ENCODE assay signal across 30 cellular contexts in the genomic region with DNA sequence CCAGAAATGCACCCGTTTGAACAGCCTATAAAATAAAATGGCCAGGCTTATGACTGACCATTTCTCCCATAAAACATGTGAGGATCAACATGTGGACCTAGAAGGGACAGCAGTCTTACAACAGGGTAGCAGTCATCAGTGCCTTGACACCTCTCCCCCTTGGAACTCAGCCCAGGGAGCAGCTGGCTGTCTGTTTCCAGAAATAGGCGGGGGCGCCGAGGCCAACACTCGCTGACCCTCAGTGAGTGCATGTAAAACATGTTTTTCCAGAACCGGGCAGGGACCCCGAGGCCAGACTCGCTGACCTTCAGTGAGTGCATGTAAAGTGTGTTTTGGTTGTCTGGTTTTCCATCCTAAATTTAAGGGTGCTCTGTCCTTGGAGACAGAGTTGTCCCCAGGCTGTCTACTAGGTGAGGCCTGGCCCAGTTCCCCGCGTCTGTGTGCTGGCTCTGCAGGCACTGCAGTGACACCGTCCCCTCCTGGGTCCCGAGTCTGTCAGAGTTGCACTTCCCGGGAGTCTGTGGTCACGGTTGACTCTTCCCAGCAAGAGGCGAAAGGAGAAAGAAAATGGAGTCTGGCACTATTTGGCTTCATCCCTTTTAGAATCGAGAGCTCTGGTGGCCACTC. TPM values are rescaled to one million over a fixed set of nuclear protein-coding genes. Genes with fewer than 3 reads are reported as not detected.
DNase-seq lines count a peak whose midpoint lies in the region; ATAC-seq and TF ChIP-seq lines count a peak whose summit lies in the region.
"Had no signal": no experiment of that assay in that cellular context is flagged by ENCODE, and none has a peak within 500 bp of the region (broad histone marks: within the 10 kb centered on the region; RNA-seq: fewer than 3 reads in every experiment).

No MANE protein-coding gene starts in this region.

- H3K27me3 Mint-ChIP-seq in activated CD4-positive, alpha-beta memory T cell treated with anti-CD3 and anti-CD28 coated beads for 36 hours: no peaks in the 10 kb centered on the region
- H3K27me3 Mint-ChIP-seq: activated B cell treated with CpG ODN at 0.5 μM for 24 hours; activated CD4-positive, alpha-beta T cell treated with anti-CD3 and anti-CD28 coated beads, Interleukin-2, amount 10 ng/mL, durations not matched to agents 7 days and 5 days; activated CD8-positive, alpha-beta memory T cell treated with anti-CD3 and anti-CD28 coated beads, Interleukin-2, amount 10 ng/mL, durations not matched to agents 7 days and 5 days; activated naive CD8-positive, alpha-beta T cell treated with anti-CD3 and anti-CD28 coated beads, Interleukin-2, amount 10 ng/mL, durations not matched to agents 7 days and 5 days; IgD-negative memory B cell; memory B cell had no signal

- no peaks in the 10 kb centered on the region for H3K9me3 ChIP-seq in psoas muscle
- H3K9me3 ChIP-seq: ascending aorta had no signal

- POLR2A ChIA-PET in activated CD4-positive, alpha-beta memory T cell treated with anti-CD3 and anti-CD28 coated beads for 36 hours (lab: Charles Lee): no interaction called here

- DNase-seq in ELF-1 (ENCODE audit: low read depth, low spot score) (peak; percentile 53), Right ventricle myocardium superior (peak; percentile 81), left colon (no peak), psoas muscle (peak; percentile 78 to 88), DMS 273 treated with DMSO at 0.1 percent for 48 hours (lab: John Stamatoyannopoulos, UW) (no peak), NCI-H2081 treated with DMSO at 0.1 percent for 48 hours (lab: John Stamatoyannopoulos, UW) (no peak)
- DNase-seq in activated CD8-positive, alpha-beta memory T cell treated with anti-CD3 and anti-CD28 coated beads for 24 hours: no peak
- DNase-seq in activated CD4-positive, alpha-beta memory T cell treated with anti-CD3 and anti-CD28 coated beads for 36 hours: no peak
- DNase-seq: activated B cell treated with CpG ODN at 0.5 μM for 24 hours; activated CD4-positive, alpha-beta T cell treated with anti-CD3 and anti-CD28 coated beads, Interleukin-2, amount 10 ng/mL, durations not matched to agents 7 days and 5 days; activated CD8-positive, alpha-beta memory T cell treated with anti-CD3 and anti-CD28 coated beads, Interleukin-2, amount 10 ng/mL, durations not matched to agents 7 days and 5 days; activated gamma-delta T cell treated with Interleukin-2 at 50 U/mL for 16 hours; activated naive CD8-positive, alpha-beta T cell treated with anti-CD3 and anti-CD28 coated beads, Interleukin-2, amount 10 ng/mL, durations not matched to agents 7 days and 5 days; activated T-cell treated with anti-CD3 and anti-CD28 coated beads, Interleukin-2, amount 50 U/mL, for 4 hours; Calu3; caudate nucleus; DMS79 treated with DMSO at 0.1 percent for 48 hours; endodermal cell; GF-D8; islet precursor cell; NCI-H1436 treated with DMSO at 0.1 percent for 48 hours; NCI-H2171; NCI-H510A treated with DMSO at 0.1 percent for 48 hours; stimulated activated CD4-positive, alpha-beta T cell treated with anti-CD3 and anti-CD28 coated beads, Interleukin-4, amount 100 ng/mL, for 24 hours; T-helper 1 cell had no signal

- peak overlapping the region; percentile 84 for H3K27ac ChIP-seq in psoas muscle
- H3K27ac ChIP-seq: ascending aorta had no signal

- peaks cover 2 to 91% of the 10 kb centered on the region in 2 donors for H3K36me3 ChIP-seq in psoas muscle (ENCODE audit: insufficient read depth in 1 of 2, low read depth in 1 of 2)

- H3K9me3 Mint-ChIP-seq in activated CD4-positive, alpha-beta memory T cell treated with anti-CD3 and anti-CD28 coated beads for 36 hours: no peaks in the 10 kb centered on the region
- H3K9me3 Mint-ChIP-seq: activated B cell treated with CpG ODN at 0.5 μM for 24 hours; activated CD4-positive, alpha-beta T cell treated with anti-CD3 and anti-CD28 coated beads, Interleukin-2, amount 10 ng/mL, durations not matched to agents 7 days and 5 days; activated naive CD8-positive, alpha-beta T cell treated with anti-CD3 and anti-CD28 coated beads, Interleukin-2, amount 10 ng/mL, durations not matched to agents 7 days and 5 days; activated T-cell treated with anti-CD3 and anti-CD28 coated beads, Interleukin-2, amount 50 U/mL, for 4 hours; endodermal cell; GM23338; IgD-negative memory B cell; memory B cell had no signal

- H3K4me3 Mint-ChIP-seq in activated CD4-positive, alpha-beta memory T cell treated with anti-CD3 and anti-CD28 coated beads for 36 hours: no peak overlapping the region
- H3K4me3 Mint-ChIP-seq: activated B cell treated with CpG ODN at 0.5 μM for 24 hours; activated CD4-positive, alpha-beta T cell treated with anti-CD3 and anti-CD28 coated beads, Interleukin-2, amount 10 ng/mL, durations not matched to agents 7 days and 5 days; activated CD8-positive, alpha-beta memory T cell treated with anti-CD3 and anti-CD28 coated beads, Interleukin-2, amount 10 ng/mL, durations not matched to agents 7 days and 5 days; activated naive CD8-positive, alpha-beta T cell treated with anti-CD3 and anti-CD28 coated beads, Interleukin-2, amount 10 ng/mL, durations not matched to agents 7 days and 5 days; activated T-cell treated with anti-CD3 and anti-CD28 coated beads, Interleukin-2, amount 50 U/mL, for 4 hours; endodermal cell; GM23338; IgD-negative memory B cell; memory B cell had no signal

- H3K27ac Mint-ChIP-seq in activated CD4-positive, alpha-beta memory T cell treated with anti-CD3 and anti-CD28 coated beads for 36 hours: no peak overlapping the region
- H3K27ac Mint-ChIP-seq: activated B cell treated with CpG ODN at 0.5 μM for 24 hours; activated CD4-positive, alpha-beta T cell treated with anti-CD3 and anti-CD28 coated beads, Interleukin-2, amount 10 ng/mL, durations not matched to agents 7 days and 5 days; activated CD8-positive, alpha-beta memory T cell treated with anti-CD3 and anti-CD28 coated beads, Interleukin-2, amount 10 ng/mL, durations not matched to agents 7 days and 5 days; activated naive CD8-positive, alpha-beta T cell treated with anti-CD3 and anti-CD28 coated beads, Interleukin-2, amount 10 ng/mL, durations not matched to agents 7 days and 5 days; endodermal cell; GM23338; memory B cell had no signal

- CTCF ChIA-PET in activated CD4-positive, alpha-beta memory T cell treated with anti-CD3 and anti-CD28 coated beads for 36 hours (lab: Charles Lee): no interaction called here

- H3K4me1 Mint-ChIP-seq in activated CD4-positive, alpha-beta memory T cell treated with anti-CD3 and anti-CD28 coated beads for 36 hours (ENCODE audit: low read depth): no peaks in the 10 kb centered on the region
- H3K4me1 Mint-ChIP-seq: activated B cell treated with CpG ODN at 0.5 μM for 24 hours; activated CD4-positive, alpha-beta T cell treated with anti-CD3 and anti-CD28 coated beads, Interleukin-2, amount 10 ng/mL, durations not matched to agents 7 days and 5 days; activated CD8-positive, alpha-beta memory T cell treated with anti-CD3 and anti-CD28 coated beads, Interleukin-2, amount 10 ng/mL, durations not matched to agents 7 days and 5 days; activated naive CD8-positive, alpha-beta T cell treated with anti-CD3 and anti-CD28 coated beads, Interleukin-2, amount 10 ng/mL, durations not matched to agents 7 days and 5 days; endodermal cell; GM23338; IgD-negative memory B cell; memory B cell had no signal

- no peak overlapping the region for H3K4me3 ChIP-seq in psoas muscle
- H3K4me3 ChIP-seq: ascending aorta, GM23338 had no signal

- H3K36me3 Mint-ChIP-seq in activated CD4-positive, alpha-beta memory T cell treated with anti-CD3 and anti-CD28 coated beads for 36 hours: peaks cover 23% of the 10 kb centered on the region
- H3K36me3 Mint-ChIP-seq: activated naive CD8-positive, alpha-beta T cell treated with anti-CD3 and anti-CD28 coated beads, Interleukin-2, amount 10 ng/mL, durations not matched to agents 7 days and 5 days had no signal

- WGBS in psoas muscle, 3 donors: 19 to 28% (median 22%) methylated on average over 16 of the region's 16 CpGs

- peaks cover 17% of the 10 kb centered on the region for H3K4me1 ChIP-seq in psoas muscle
- H3K4me1 ChIP-seq: ascending aorta had no signal

- no peaks in the 10 kb centered on the region for H3K27me3 ChIP-seq in psoas muscle (ENCODE audit: insufficient read depth in 3 of 3, low read length in 2 of 3)
- H3K27me3 ChIP-seq: ascending aorta had no signal

- intact Hi-C loops in Right ventricle myocardium superior (cut with DNase I): no loop called here
- intact Hi-C loops in left colon (cut with DNase I, micrococcal nuclease): no loop called here
- intact Hi-C loops in psoas muscle (cut with DNase I): no loop called here
- intact Hi-C loops in activated CD4-positive, alpha-beta memory T cell treated with anti-CD3 and anti-CD28 coated beads for 36 hours (cut with micrococcal nuclease): no loop called here

- TF ChIP-seq CTCF in psoas muscle (IDR thresholded peaks at IDR 0.05): no peak

- ATAC-seq in Right ventricle myocardium superior (ENCODE audit: poor library complexity): peak; percentile 87
- peak; percentile 10 for ATAC-seq in left colon
- ATAC-seq in psoas muscle: peak; percentile 79 to 91 (median 88)
- ATAC-seq: activated CD8-positive, alpha-beta memory T cell treated with anti-CD3 and anti-CD28 coated beads, Interleukin-2, amount 10 ng/mL, durations not matched to agents 7 days and 5 days; activated T-cell treated with anti-CD3 and anti-CD28 coated beads, Interleukin-2, amount 50 U/mL, for 4 hours; GM23338; sciatic nerve had no signal

RNA-seq across cellular contexts. Expression of gene ADRM1, which starts 19.8 kb away (rescaled TPM):
- total RNA-seq in Right ventricle myocardium superior (68.5 TPM), left colon (10 to 100 TPM; 67.2 to 73.1 TPM), psoas muscle (100 to 1,000 TPM; 142 to 280 (median 238) TPM)
- 100 to 1,000 TPM; 355 to 603 (median 460) TPM for polyA plus RNA-seq in psoas muscle
- total RNA-seq in activated CD4-positive, alpha-beta memory T cell treated with anti-CD3 and anti-CD28 coated beads for 36 hours: 100 to 1,000 TPM in 1 of 2 experiments, 10 to 100 TPM in 1; 98.6 to 101 TPM

RNA-seq across cellular contexts. Expression of gene OSBPL2, which starts 44.7 kb away (rescaled TPM):
- total RNA-seq in Right ventricle myocardium superior (52.3 TPM), left colon (10 to 100 TPM; 91.6 to 99.5 TPM), psoas muscle (10 to 100 TPM; 19.8 to 30.9 (median 24.8) TPM)
- 10 to 100 TPM in 2 of 3 donors, 1 to 10 TPM in 1; 9.6 to 22.8 (median 11.4) TPM for polyA plus RNA-seq in psoas muscle
- 10 to 100 TPM; 25.4 to 29.3 TPM for total RNA-seq in activated CD4-positive, alpha-beta memory T cell treated with anti-CD3 and anti-CD28 coated beads for 36 hours

Comparison
In these comparisons a context has a peak if more than half of its experiments do, and no peak if none do; other contexts are left out.
1. DNase-seq: peak in ELF-1 (single experiment), Right ventricle myocardium superior (single experiment) and psoas muscle (2 of 2); none in left colon (0 of 2), activated CD8-positive, alpha-beta memory T cell treated with anti-CD3 and anti-CD28 coated beads for 24 hours (single experiment), DMS 273 treated with DMSO at 0.1 percent for 48 hours (single experiment), NCI-H2081 treated with DMSO at 0.1 percent for 48 hours (single experiment) and activated CD4-positive, alpha-beta memory T cell treated with anti-CD3 and anti-CD28 coated beads for 36 hours (single experiment).
2. ATAC-seq: peak in every context shown above with its lines; median percentile 88 in psoas muscle; 87 in Right ventricle myocardium superior; 10 in left colon.